ENCODE assay signal across 27 cellular contexts in the genomic region with DNA sequence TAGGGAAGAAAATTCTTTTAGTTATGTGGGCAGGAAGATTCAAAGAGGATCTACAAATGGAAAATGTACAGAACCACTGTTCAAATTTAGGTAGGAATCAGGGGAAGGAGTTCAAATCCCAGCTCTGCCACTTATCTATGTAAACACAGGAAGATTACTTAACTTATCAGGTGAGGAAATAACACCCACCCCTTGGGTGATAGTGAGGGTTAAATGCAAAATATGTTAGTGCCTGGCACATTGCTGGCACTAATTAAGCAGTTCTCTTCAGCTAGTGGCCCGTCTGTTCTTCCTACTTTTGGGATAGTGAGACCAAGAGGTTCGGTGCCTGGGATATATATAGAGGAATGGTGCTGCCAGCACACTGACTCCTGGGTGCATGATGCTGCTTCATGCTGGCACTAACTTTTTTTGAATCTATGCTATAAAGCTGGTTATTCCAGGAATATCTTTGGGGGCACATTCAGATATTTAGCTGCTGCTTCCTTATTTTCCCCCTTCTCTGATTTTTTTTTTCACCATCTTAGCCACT.
"Had no signal": no experiment of that assay in that cellular context is flagged by ENCODE, and none has a peak within 500 bp of the region (broad histone marks: within the 10 kb centered on the region; RNA-seq: fewer than 3 reads in every experiment).

No MANE protein-coding gene starts in this region.

- H3K27ac Mint-ChIP-seq: activated CD4-positive, alpha-beta memory T cell treated with anti-CD3 and anti-CD28 coated beads for 36 hours; activated CD4-positive, alpha-beta T cell treated with anti-CD3 and anti-CD28 coated beads, Interleukin-2, amount 10 ng/mL, durations not matched to agents 24 days and 14 days; activated naive CD4-positive, alpha-beta T cell treated with anti-CD3 and anti-CD28 coated beads for 36 hours; activated naive CD8-positive, alpha-beta T cell treated with anti-CD3 and anti-CD28 coated beads for 36 hours; natural killer cell treated with Interleukin-12 subunit alpha and Interleukin-12 subunit beta and Interleukin-15 and Interleukin-18, amount 100 ng/mL, for 72 hours; stimulated activated naive B cell treated with anti-CD40 and anti-IgM and Interleukin-4, amounts not matched to agents 10 μg/mL and 1 μg/mL and 100 μg/mL, for 72 hours; T-cell had no signal

- H3K4me3 ChIP-seq: adrenal gland, body of pancreas, esophagus squamous epithelium, heart right ventricle, lung, mucosa of descending colon, smooth muscle cell, stomach, thyroid gland, upper lobe of right lung had no signal

- H3K27me3 Mint-ChIP-seq: activated CD4-positive, alpha-beta memory T cell treated with anti-CD3 and anti-CD28 coated beads for 36 hours; activated CD4-positive, alpha-beta T cell treated with anti-CD3 and anti-CD28 coated beads, Interleukin-2, amount 10 ng/mL, durations not matched to agents 24 days and 14 days; activated naive CD8-positive, alpha-beta T cell treated with anti-CD3 and anti-CD28 coated beads for 36 hours; natural killer cell treated with Interleukin-12 subunit alpha and Interleukin-12 subunit beta and Interleukin-15 and Interleukin-18, amount 100 ng/mL, for 72 hours; stimulated activated naive B cell treated with anti-CD40 and anti-IgM and Interleukin-4, amounts not matched to agents 10 μg/mL and 1 μg/mL and 100 μg/mL, for 72 hours; T-cell had no signal

- H3K4me1 ChIP-seq: adrenal gland, esophagus squamous epithelium, heart right ventricle, upper lobe of right lung had no signal

- H3K4me3 Mint-ChIP-seq: activated CD4-positive, alpha-beta memory T cell treated with anti-CD3 and anti-CD28 coated beads for 36 hours; activated CD4-positive, alpha-beta T cell treated with anti-CD3 and anti-CD28 coated beads, Interleukin-2, amount 10 ng/mL, durations not matched to agents 24 days and 14 days; activated naive CD4-positive, alpha-beta T cell treated with anti-CD3 and anti-CD28 coated beads for 36 hours; activated naive CD8-positive, alpha-beta T cell treated with anti-CD3 and anti-CD28 coated beads for 36 hours; natural killer cell treated with Interleukin-12 subunit alpha and Interleukin-12 subunit beta and Interleukin-15 and Interleukin-18, amount 100 ng/mL, for 72 hours; stimulated activated naive B cell treated with anti-CD40 and anti-IgM and Interleukin-4, amounts not matched to agents 10 μg/mL and 1 μg/mL and 100 μg/mL, for 72 hours; T-cell had no signal

- H3K27me3 ChIP-seq: adrenal gland, body of pancreas, esophagus squamous epithelium, heart right ventricle, stomach, thyroid gland, upper lobe of right lung had no signal

- H3K27ac ChIP-seq: adrenal gland, body of pancreas, epithelial cell of prostate, esophagus squamous epithelium, heart right ventricle, stomach, upper lobe of right lung had no signal

- H3K4me1 Mint-ChIP-seq: activated CD4-positive, alpha-beta T cell treated with anti-CD3 and anti-CD28 coated beads, Interleukin-2, amount 10 ng/mL, durations not matched to agents 24 days and 14 days; activated naive CD8-positive, alpha-beta T cell treated with anti-CD3 and anti-CD28 coated beads for 36 hours had no signal

- H3K9me3 Mint-ChIP-seq: activated CD4-positive, alpha-beta memory T cell treated with anti-CD3 and anti-CD28 coated beads for 36 hours; activated CD4-positive, alpha-beta T cell treated with anti-CD3 and anti-CD28 coated beads, Interleukin-2, amount 10 ng/mL, durations not matched to agents 24 days and 14 days; activated naive CD4-positive, alpha-beta T cell treated with anti-CD3 and anti-CD28 coated beads for 36 hours; activated naive CD8-positive, alpha-beta T cell treated with anti-CD3 and anti-CD28 coated beads for 36 hours; natural killer cell treated with Interleukin-12 subunit alpha and Interleukin-12 subunit beta and Interleukin-15 and Interleukin-18, amount 100 ng/mL, for 72 hours; stimulated activated naive B cell treated with anti-CD40 and anti-IgM and Interleukin-4, amounts not matched to agents 10 μg/mL and 1 μg/mL and 100 μg/mL, for 72 hours; T-cell had no signal

- H3K9me3 ChIP-seq: adrenal gland, body of pancreas, esophagus squamous epithelium, heart right ventricle, mucosa of descending colon, stomach, thyroid gland, upper lobe of right lung had no signal

- DNase-seq: activated CD4-positive, alpha-beta memory T cell treated with anti-CD3 and anti-CD28 coated beads for 36 hours; activated CD4-positive, alpha-beta T cell treated with anti-CD3 and anti-CD28 coated beads, Interleukin-2, amount 10 ng/mL, durations not matched to agents 24 days and 14 days; activated effector memory CD4-positive, alpha-beta T cell treated with anti-CD3 and anti-CD28 coated beads, Interleukin-2, amount 50 U/mL, for 16 hours; activated naive CD4-positive, alpha-beta T cell treated with anti-CD3 and anti-CD28 coated beads for 36 hours; activated naive CD8-positive, alpha-beta T cell treated with anti-CD3 and anti-CD28 coated beads for 36 hours; adrenal gland; aorta; body of pancreas; dermis blood vessel endothelial cell; effector CD4-positive, alpha-beta T cell; esophagus squamous epithelium; foreskin melanocyte; heart right ventricle; mucosa of descending colon; posterior cingulate gyrus; stimulated activated CD4-positive, alpha-beta T cell treated with anti-CD3 and anti-CD28 coated beads, Interleukin-15, amount 100 ng/mL, for 24 hours; stimulated activated CD4-positive, alpha-beta T cell treated with anti-CD3 and anti-CD28 coated beads, Interleukin-2, amount 100 ng/mL, for 24 hours; stimulated activated naive B cell treated with anti-CD40 and anti-IgM and Interleukin-4, amounts not matched to agents 10 μg/mL and 1 μg/mL and 100 μg/mL, for 72 hours; stomach; T-cell; thyroid gland; upper lobe of right lung had no signal

- ATAC-seq: activated CD4-positive, CD25-positive, alpha-beta regulatory T cell treated with anti-CD3 and anti-CD28 coated beads, Interleukin-2, amount 50 U/mL, for 24 hours; body of pancreas; heart right ventricle; mucosa of descending colon; natural killer cell treated with Interleukin-12 subunit alpha and Interleukin-12 subunit beta and Interleukin-15 and Interleukin-18, amount 100 ng/mL, for 72 hours; stimulated activated naive B cell treated with anti-CD40 and anti-IgM and Interleukin-4, amounts not matched to agents 10 μg/mL and 1 μg/mL and 100 μg/mL, for 72 hours; T-cell; upper lobe of right lung had no signal
